ENCODE assay signal across 15 cellular contexts in genomic region chr11:134562941-134563471, GRCh38.
DNase-seq lines count a peak whose midpoint lies in the region; ATAC-seq and TF ChIP-seq lines count a peak whose summit lies in the region.
"Had no signal": no experiment of that assay in that cellular context is flagged by ENCODE, and none has a peak within 500 bp of the region (broad histone marks: within the 10 kb centered on the region; RNA-seq: fewer than 3 reads in every experiment).

No MANE protein-coding gene starts in this region.

- ATAC-seq in Right ventricle myocardium superior (ENCODE audit: poor library complexity) (no peak), left lung (no peak)
- ATAC-seq: PC-3 had no signal

- no CpG with 5 or more reads among the region's 7 CpGs for WGBS in trophoblast cell (ENCODE audit: extremely low coverage, insufficient coverage, insufficient read length)

- no peak overlapping the region for H2AFZ ChIP-seq in trophoblast cell (ENCODE audit: insufficient read depth, low read length, poor library complexity)

- no peaks in the 10 kb centered on the region for H3K4me1 ChIP-seq in right atrium auricular region
- peaks cover 34 to 37% of the 10 kb centered on the region in 2 experiments for H3K4me1 ChIP-seq in trophoblast cell (ENCODE audit: control insufficient read depth in 1 of 2, insufficient read depth in 2 of 2, low read length in 2 of 2)
- H3K4me1 ChIP-seq in vagina: no peaks in the 10 kb centered on the region
- H3K4me1 ChIP-seq in left lung: no peaks in the 10 kb centered on the region

- H3K4ac ChIP-seq in trophoblast cell (ENCODE audit: low read depth, low read length): no peak overlapping the region

- peak overlapping the region; percentile 0 for H3K14ac ChIP-seq in trophoblast cell (ENCODE audit: low read length)

- H2AK5ac ChIP-seq in trophoblast cell (ENCODE audit: low read length): peak overlapping the region; percentile 42

- no peaks in the 10 kb centered on the region for H3K9me3 ChIP-seq in right atrium auricular region
- H3K9me3 ChIP-seq in trophoblast cell (ENCODE audit: insufficient read depth, low read depth, low read length): peaks cover 2% of the 10 kb centered on the region
- H3K9me3 ChIP-seq in vagina: no peaks in the 10 kb centered on the region
- no peaks in the 10 kb centered on the region for H3K9me3 ChIP-seq in left lung

- intact Hi-C loops in Right ventricle myocardium superior (cut with DNase I): no loop called here
- intact Hi-C loops in vagina (cut with DNase I): no loop called here
- intact Hi-C loops in left lung (cut with DNase I): no loop called here

- no peak overlapping the region for H3K9ac ChIP-seq in trophoblast cell (ENCODE audit: low read length)

- no peak for TF ChIP-seq CTCF in right atrium auricular region (IDR thresholded peaks at IDR 0.05)
- no peak for TF ChIP-seq CTCF in vagina (IDR thresholded peaks at IDR 0.05)
- TF ChIP-seq CTCF in left lung (IDR thresholded peaks at IDR 0.05): no peak

- H4K8ac ChIP-seq in trophoblast cell (ENCODE audit: low read depth, low read length): no peak overlapping the region

- no peak overlapping the region for H3K27ac ChIP-seq in right atrium auricular region
- H3K27ac ChIP-seq in trophoblast cell (ENCODE audit: low read depth, low read length): no peak overlapping the region
- no peak overlapping the region for H3K27ac ChIP-seq in vagina
- H3K27ac ChIP-seq in left lung: no peak overlapping the region

- H2BK12ac ChIP-seq in trophoblast cell (ENCODE audit: low read length): peak overlapping the region; percentile 6

- H4K12ac ChIP-seq in trophoblast cell (ENCODE audit: low read depth, low read length): no peak overlapping the region

- H3K18ac ChIP-seq in trophoblast cell (ENCODE audit: low read length): no peak overlapping the region

- no peak for TF ChIP-seq POLR2A in vagina (IDR thresholded peaks at IDR 0.05)

- peak; percentile 32 for DNase-seq in right atrium auricular region (ENCODE audit: low spot score)
- no peak for DNase-seq in Right ventricle myocardium superior
- DNase-seq in ecto neural progenitor cell (ENCODE audit: low spot score): peak; percentile 36
- DNase-seq in trophoblast cell: no peak
- peak; percentile 67 to 90 for DNase-seq in vagina (ENCODE audit: extremely low spot score in 2 of 2)
- DNase-seq in NOMO-1 (lab: John Stamatoyannopoulos, UW; ENCODE audit: unreplicated experiment in 2 of 2): no peak
- DNase-seq in SHP77 (lab: John Stamatoyannopoulos, UW): no peak
- no peak for DNase-seq in left lung
- DNase-seq: CD4-positive, alpha-beta memory T cell; KBM-7; NCI-H1436 treated with DMSO at 0.1 percent for 48 hours; NCI-H2081; NCI-H2227 treated with DMSO at 0.1 percent for 48 hours; NCI-H526 treated with DMSO at 0.1 percent for 48 hours; PC-3 had no signal

- H3K36me3 ChIP-seq in right atrium auricular region (no peaks in the 10 kb centered on the region), trophoblast cell (ENCODE audit: control insufficient read depth in 1 of 2, insufficient read depth in 2 of 2, low read length in 2 of 2) (no peaks in the 10 kb centered on the region), vagina (no peaks in the 10 kb centered on the region), left lung (no peaks in the 10 kb centered on the region)

- H3K27me3 ChIP-seq in right atrium auricular region (no peaks in the 10 kb centered on the region), trophoblast cell (ENCODE audit: insufficient read depth, low read length) (no peaks in the 10 kb centered on the region), vagina (no peaks in the 10 kb centered on the region), left lung (peaks cover 0 to 10% of the 10 kb centered on the region in 2 donors)

- no peak overlapping the region for H3K4me3 ChIP-seq in right atrium auricular region
- H3K4me3 ChIP-seq in trophoblast cell (ENCODE audit: low read depth, low read length): no peak overlapping the region
- no peak overlapping the region for H3K4me3 ChIP-seq in vagina
- no peak overlapping the region for H3K4me3 ChIP-seq in left lung

- no peak overlapping the region for H2BK5ac ChIP-seq in trophoblast cell (ENCODE audit: low read depth, low read length, poor library complexity)

- H3K4me2 ChIP-seq in trophoblast cell (ENCODE audit: low read length): no peak overlapping the region

- peaks cover 14% of the 10 kb centered on the region for H3K79me1 ChIP-seq in trophoblast cell (ENCODE audit: low read length)

- no peak overlapping the region for H3K23ac ChIP-seq in trophoblast cell (ENCODE audit: low read length)

- no peak overlapping the region for H2BK120ac ChIP-seq in trophoblast cell (ENCODE audit: insufficient read depth, low read length, poor library complexity)

- no peaks in the 10 kb centered on the region for H3K79me2 ChIP-seq in trophoblast cell (ENCODE audit: control insufficient read depth, insufficient read depth, low read length, poor library complexity)

- no peak overlapping the region for H4K91ac ChIP-seq in trophoblast cell (ENCODE audit: low read depth, low read length)

Comparison
In these comparisons a context has a peak if more than half of its experiments do, and no peak if none do; other contexts are left out.
1. DNase-seq: peak in right atrium auricular region (single experiment), ecto neural progenitor cell (single experiment) and vagina (2 of 2); none in Right ventricle myocardium superior (single experiment), trophoblast cell (0 of 2), NOMO-1 (0 of 2), SHP77 (0 of 2) and left lung (0 of 2).